ENCODE assay signal across 9 cellular contexts in genomic region chr20:41176711-41177552, GRCh38. TPM values are rescaled to one million over a fixed set of nuclear protein-coding genes. Genes with fewer than 3 reads are reported as not detected.
A peak's percentile ranks its signal among the peaks of the same experiment; 100 is the strongest.
DNase-seq lines count a peak whose midpoint lies in the region; ATAC-seq lines count a peak whose summit lies in the region.
"Had no signal": no experiment of that assay in that cellular context is flagged by ENCODE, and none has a peak within 500 bp of the region (broad histone marks: within the 10 kb centered on the region; RNA-seq: fewer than 3 reads in every experiment).

No MANE protein-coding gene starts in this region.

- no peaks in the 10 kb centered on the region for H3K9me3 ChIP-seq in CD4-positive, CD25-positive, alpha-beta regulatory T cell (ENCODE audit: control insufficient read depth in 2 of 2, low read length in 2 of 2)
- H3K9me3 ChIP-seq in SJSA1 (replicated peaks): no peaks in the 10 kb centered on the region

- H3K27ac ChIP-seq in CD4-positive, CD25-positive, alpha-beta regulatory T cell (ENCODE audit: insufficient read depth, low read length, poor library complexity, severe bottlenecking): no peak overlapping the region
- H3K27ac ChIP-seq in SJSA1 (peak overlapping the region; percentile 80), epithelial cell of prostate (peak overlapping the region; percentile 70)

- no peak overlapping the region for H3K4me3 ChIP-seq in CD4-positive, CD25-positive, alpha-beta regulatory T cell (ENCODE audit: low read depth, low read length)
- H3K4me3 ChIP-seq in SJSA1: no peak overlapping the region
- H3K4me3 ChIP-seq: GM12878 had no signal

- peaks cover 52% of the 10 kb centered on the region for H3K36me3 ChIP-seq in CD4-positive, CD25-positive, alpha-beta regulatory T cell (ENCODE audit: control insufficient read depth, insufficient read depth, low read length)
- H3K36me3 ChIP-seq in SJSA1: peaks cover 75% of the 10 kb centered on the region

- H3K4me1 Mint-ChIP-seq in CD4-positive, CD25-positive, alpha-beta regulatory T cell: peaks cover 5 to 22% (median 13%) of the 10 kb centered on the region in 4 donors

- peak overlapping the region; percentile 67 to 81 (median 70) for H3K27ac Mint-ChIP-seq in CD4-positive, CD25-positive, alpha-beta regulatory T cell

- no peak for ATAC-seq in CD4-positive, CD25-positive, alpha-beta regulatory T cell (ENCODE audit: low read depth in 2 of 2)
- no peak for ATAC-seq in sciatic nerve
- ATAC-seq: GM12878 had no signal

- DNase-seq in CD4-positive, CD25-positive, alpha-beta regulatory T cell: no peak
- DNase-seq in SJSA1 (ENCODE audit: low read depth in 1 of 2, low spot score in 2 of 2): peak in 1 of 2 experiments; percentile 28
- no peak for DNase-seq in epithelial cell of prostate (ENCODE audit: low read depth, low spot score)
- peak; percentile 31 for DNase-seq in sciatic nerve (ENCODE audit: low spot score)
- no peak for DNase-seq in GM19240 (ENCODE audit: insufficient read length, low spot score)
- no peak for DNase-seq in GDM1 (lab: John Stamatoyannopoulos, UW)
- no peak for DNase-seq in medulla oblongata (ENCODE audit: extremely low spot score)
- DNase-seq in NCI-H1694 (lab: John Stamatoyannopoulos, UW): no peak

- H3K36me3 Mint-ChIP-seq in CD4-positive, CD25-positive, alpha-beta regulatory T cell: peaks cover 27% of the 10 kb centered on the region

- H3K4me3 Mint-ChIP-seq in CD4-positive, CD25-positive, alpha-beta regulatory T cell: no peak overlapping the region

- no peaks in the 10 kb centered on the region for H3K27me3 Mint-ChIP-seq in CD4-positive, CD25-positive, alpha-beta regulatory T cell

- no peaks in the 10 kb centered on the region for H3K27me3 ChIP-seq in CD4-positive, CD25-positive, alpha-beta regulatory T cell (ENCODE audit: control insufficient read depth, insufficient read depth, low read length)
- H3K27me3 ChIP-seq in SJSA1 (replicated peaks): no peaks in the 10 kb centered on the region

- intact Hi-C loops in sciatic nerve (cut with DNase I): loop anchor here (10.0 kb wide), 1 partner anchor 48 kb away; no protein-coding TSS in a partner anchor

- H3K4me1 ChIP-seq in CD4-positive, CD25-positive, alpha-beta regulatory T cell (ENCODE audit: control insufficient read depth, insufficient read depth, low read length, poor library complexity, severe bottlenecking): no peaks in the 10 kb centered on the region
- H3K4me1 ChIP-seq in SJSA1 (replicated peaks): peaks cover 36% of the 10 kb centered on the region

- no peaks in the 10 kb centered on the region for H3K9me3 Mint-ChIP-seq in CD4-positive, CD25-positive, alpha-beta regulatory T cell

RNA-seq across cellular contexts. Expression of gene PLCG1, which starts 39.6 kb away (rescaled TPM):
- total RNA-seq in CD4-positive, CD25-positive, alpha-beta regulatory T cell: 540 TPM
- 10 to 100 TPM; 30.4 to 36.1 (median 33.0) TPM for polyA plus RNA-seq in CD4-positive, CD25-positive, alpha-beta regulatory T cell
- 49.4 and 69.1 TPM in 2 replicates for total RNA-seq in SJSA1 (2014; rRNA removed; shearing (Covaris generic))
- 148 TPM for total RNA-seq in sciatic nerve
